30 cellular contexts compared by ENCODE assay signal in genomic region chr12:58564721-58565120, GRCh38.
DNase-seq lines count a peak whose midpoint lies in the region; TF ChIP-seq lines count a peak whose summit lies in the region.
"Had no signal": no experiment of that assay in that cellular context is flagged by ENCODE, and none has a peak within 500 bp of the region (broad histone marks: within the 10 kb centered on the region; RNA-seq: fewer than 3 reads in every experiment).

No MANE protein-coding gene starts in this region.

- H3K9me3 Mint-ChIP-seq in nephron progenitor cell: no peaks in the 10 kb centered on the region
- H3K9me3 Mint-ChIP-seq: activated naive CD4-positive, alpha-beta T cell treated with anti-CD3 and anti-CD28 coated beads for 36 hours; dendritic cell treated with granulocyte-macrophage colony-stimulating factor and Interleukin-4, amounts not matched to agents 40 ng/mL and 50 ng/mL, for 4 days; endodermal cell; GM23338; IgD-negative memory B cell had no signal

- 54% methylated on average over 1 of the region's 1 CpG for WGBS in mesenchymal stem cell

- H2BK5ac ChIP-seq in mesenchymal stem cell (ENCODE audit: low read depth, low read length, poor library complexity, severe bottlenecking): no peak overlapping the region

- DNase-seq in AG08396 (ENCODE audit: low spot score) (peak; percentile 15), M059J (ENCODE audit: low read depth) (peak; percentile 55), fibroblast of gingiva (ENCODE audit: low read depth) (peak; percentile 70), mesenchymal stem cell (peak; percentile 40), epidermal melanocyte (ENCODE audit: insufficient read length, low spot score) (no peak), nephron progenitor cell (no peak), GDM1 (lab: John Stamatoyannopoulos, UW) (no peak), NCI-H226 (no peak)
- DNase-seq: activated CD4-positive, CD25-positive, alpha-beta regulatory T cell; activated CD8-positive, alpha-beta memory T cell treated with anti-CD3 and anti-CD28 coated beads, Interleukin-2, amount 10 ng/mL, durations not matched to agents 7 days and 5 days; activated naive CD4-positive, alpha-beta T cell treated with anti-CD3 and anti-CD28 coated beads for 36 hours; amygdala; endodermal cell; glutamatergic neuron; kidney; NCI-H1105; NCI-H1930; NCI-H345; NCI-H748 treated with DMSO at 0.1 percent for 48 hours; right cardiac atrium; stimulated activated CD4-positive, alpha-beta T cell treated with anti-CD3 and anti-CD28 coated beads, Interleukin-4, amount 100 ng/mL, for 1 hour; T-helper 1 cell; trophoblast cell had no signal

- H2AK5ac ChIP-seq in mesenchymal stem cell (ENCODE audit: low read length, severe bottlenecking): no peak overlapping the region

- H3K79me1 ChIP-seq in mesenchymal stem cell (replicated peaks; ENCODE audit: low read length, poor library complexity, severe bottlenecking): no peaks in the 10 kb centered on the region

- H3K9me3 ChIP-seq in mesenchymal stem cell (ENCODE audit: control insufficient read depth, low read length): no peaks in the 10 kb centered on the region
- H3K9me3 ChIP-seq: esophagus muscularis mucosa had no signal

- no peaks in the 10 kb centered on the region for H3K27me3 ChIP-seq in mesenchymal stem cell (ENCODE audit: control insufficient read depth in 1 of 2, insufficient read depth in 1 of 2, low read length in 2 of 2)
- H3K27me3 ChIP-seq: cardiac muscle cell, esophagus muscularis mucosa had no signal

- H2BK12ac ChIP-seq in mesenchymal stem cell (ENCODE audit: low read length in 2 of 2): no peak overlapping the region

- peaks cover 5% of the 10 kb centered on the region for H3K27me3 Mint-ChIP-seq in nephron progenitor cell (ENCODE audit: low read depth, poor library complexity)
- H3K27me3 Mint-ChIP-seq: activated CD8-positive, alpha-beta memory T cell treated with anti-CD3 and anti-CD28 coated beads, Interleukin-2, amount 10 ng/mL, durations not matched to agents 7 days and 5 days; dendritic cell treated with granulocyte-macrophage colony-stimulating factor and Interleukin-4, amounts not matched to agents 40 ng/mL and 50 ng/mL, for 4 days; IgD-negative memory B cell had no signal

- H3K4me2 ChIP-seq in mesenchymal stem cell (ENCODE audit: low read length, poor library complexity, severe bottlenecking): no peak overlapping the region
- H3K4me2 ChIP-seq: GM23338 had no signal

- H3K27ac Mint-ChIP-seq in nephron progenitor cell: no peak overlapping the region
- H3K27ac Mint-ChIP-seq: activated CD8-positive, alpha-beta memory T cell treated with anti-CD3 and anti-CD28 coated beads, Interleukin-2, amount 10 ng/mL, durations not matched to agents 7 days and 5 days; activated naive CD4-positive, alpha-beta T cell treated with anti-CD3 and anti-CD28 coated beads for 36 hours; dendritic cell treated with granulocyte-macrophage colony-stimulating factor and Interleukin-4, amounts not matched to agents 40 ng/mL and 50 ng/mL, for 4 days; endodermal cell; GM23338 had no signal

- no peak overlapping the region for H2BK120ac ChIP-seq in mesenchymal stem cell (ENCODE audit: low read depth, low read length)

- no peak overlapping the region for H3K14ac ChIP-seq in mesenchymal stem cell (ENCODE audit: low read length in 2 of 2)

- no peak overlapping the region for H3K4me3 Mint-ChIP-seq in nephron progenitor cell
- H3K4me3 Mint-ChIP-seq: activated CD8-positive, alpha-beta memory T cell treated with anti-CD3 and anti-CD28 coated beads, Interleukin-2, amount 10 ng/mL, durations not matched to agents 7 days and 5 days; activated naive CD4-positive, alpha-beta T cell treated with anti-CD3 and anti-CD28 coated beads for 36 hours; dendritic cell treated with granulocyte-macrophage colony-stimulating factor and Interleukin-4, amounts not matched to agents 40 ng/mL and 50 ng/mL, for 4 days; endodermal cell; GM23338; IgD-negative memory B cell had no signal

- H2AFZ ChIP-seq in mesenchymal stem cell (ENCODE audit: low read depth, low read length): no peak overlapping the region

- H4K8ac ChIP-seq in mesenchymal stem cell (ENCODE audit: low read length): no peak overlapping the region

- H3K4me3 ChIP-seq in mesenchymal stem cell (ENCODE audit: insufficient read depth in 1 of 2, low read depth in 1 of 2, low read length in 2 of 2): no peak overlapping the region
- H3K4me3 ChIP-seq: cardiac muscle cell, esophagus muscularis mucosa, GM23338, lung had no signal

- H3K27ac ChIP-seq in mesenchymal stem cell (ENCODE audit: low read length, poor library complexity, severe bottlenecking): peak overlapping the region; percentile 23
- H3K27ac ChIP-seq: C4-2B, cardiac muscle cell, esophagus muscularis mucosa had no signal

- H4K91ac ChIP-seq in mesenchymal stem cell (ENCODE audit: low read length): no peak overlapping the region

- no peaks in the 10 kb centered on the region for H3K36me3 ChIP-seq in mesenchymal stem cell (ENCODE audit: control insufficient read depth in 1 of 2, insufficient read depth in 2 of 2, low read depth in 1 of 2, low read length in 2 of 2)
- H3K36me3 ChIP-seq: cardiac muscle cell, esophagus muscularis mucosa had no signal

- peaks cover 2% of the 10 kb centered on the region for H3K4me1 ChIP-seq in mesenchymal stem cell (ENCODE audit: control insufficient read depth, insufficient read depth, low read depth, low read length)

- H3K4ac ChIP-seq in mesenchymal stem cell (ENCODE audit: low read depth in 1 of 2, low read length in 2 of 2): no peak overlapping the region

- no peak overlapping the region for H3K18ac ChIP-seq in mesenchymal stem cell (ENCODE audit: low read depth in 1 of 2, low read length in 2 of 2)

- H3K4me1 Mint-ChIP-seq in nephron progenitor cell: peaks cover 9% of the 10 kb centered on the region
- H3K4me1 Mint-ChIP-seq: activated CD8-positive, alpha-beta memory T cell treated with anti-CD3 and anti-CD28 coated beads, Interleukin-2, amount 10 ng/mL, durations not matched to agents 7 days and 5 days; GM23338; IgD-negative memory B cell had no signal

- no peak for TF ChIP-seq CTCF in nephron progenitor cell (IDR thresholded peaks at IDR 0.05)

- H3K23ac ChIP-seq in mesenchymal stem cell (ENCODE audit: low read length in 2 of 2): no peak overlapping the region

- no peaks in the 10 kb centered on the region for H3K36me3 Mint-ChIP-seq in nephron progenitor cell (ENCODE audit: low read depth)
- H3K36me3 Mint-ChIP-seq: activated CD8-positive, alpha-beta memory T cell treated with anti-CD3 and anti-CD28 coated beads, Interleukin-2, amount 10 ng/mL, durations not matched to agents 7 days and 5 days had no signal

- no peak overlapping the region for H2BK15ac ChIP-seq in mesenchymal stem cell (ENCODE audit: low read depth, poor library complexity, severe bottlenecking)

- H3K9ac ChIP-seq in mesenchymal stem cell (ENCODE audit: low read length): peak overlapping the region; percentile 13

Comparison
In these comparisons a context has a peak if more than half of its experiments do, and no peak if none do; other contexts are left out.
1. DNase-seq: peak in AG08396 (single experiment), M059J (single experiment), fibroblast of gingiva (single experiment) and mesenchymal stem cell (single experiment); none in epidermal melanocyte (single experiment), nephron progenitor cell (single experiment), GDM1 (single experiment) and NCI-H226 (single experiment).